ENCODE assay signal across 31 cellular contexts in genomic region chr1:96365076-96365475, GRCh38.
A peak's percentile ranks its signal among the peaks of the same experiment; 100 is the strongest.
DNase-seq lines count a peak whose midpoint lies in the region; ATAC-seq and TF ChIP-seq lines count a peak whose summit lies in the region.
"Had no signal": no experiment of that assay in that cellular context is flagged by ENCODE, and none has a peak within 500 bp of the region (broad histone marks: within the 10 kb centered on the region; RNA-seq: fewer than 3 reads in every experiment).

No MANE protein-coding gene starts in this region.

- TF ChIP-seq CTCF in MCF 10A (IDR thresholded peaks at IDR 0.05; ENCODE audit: unreplicated experiment) (no peak), mammary epithelial cell (conservative IDR thresholded peaks at IDR 0.05 in 1 of 2, IDR thresholded peaks at IDR 0.05 in 1 of 2; ENCODE audit: extremely low read depth in 1 of 2, insufficient read depth in 1 of 2, low read depth in 1 of 2, low read length in 2 of 2) (no peak), choroid plexus epithelial cell (conservative IDR thresholded peaks at IDR 0.05; ENCODE audit: low read depth, low read length) (no peak)

- no peaks in the 10 kb centered on the region for H3K27me3 Mint-ChIP-seq in MCF 10A (ENCODE audit: insufficient read depth, unreplicated experiment)
- H3K27me3 Mint-ChIP-seq: memory B cell had no signal

- H3K36me3 Mint-ChIP-seq in MCF 10A (ENCODE audit: insufficient read depth, unreplicated experiment): no peaks in the 10 kb centered on the region
- H3K36me3 Mint-ChIP-seq: activated CD4-positive, alpha-beta memory T cell treated with anti-CD3 and anti-CD28 coated beads for 36 hours; memory B cell; neural progenitor cell had no signal

- H2AFZ ChIP-seq in mammary epithelial cell (ENCODE audit: low read depth, low read length): no peak overlapping the region
- H2AFZ ChIP-seq: GM23338, neural progenitor cell had no signal

- in situ Hi-C loops in mammary epithelial cell (cut with MboI; ENCODE audit: low sequenced_read_pairs in 2 of 2): loop anchor here in 1 of 2 donors (25.0 kb wide), 1 partner anchor 197 kb away; no protein-coding TSS in a partner anchor
- in situ Hi-C loops in KBM-7 (cut with MboI; ENCODE audit: low pct_unique_long_range_greater_than_20kb, low sequenced_read_pairs): no loop called here

- H3K4me3 ChIP-seq in mammary epithelial cell (replicated peaks in 1 of 3; ENCODE audit: insufficient read depth in 1 of 3, low read depth in 2 of 3, low read length in 3 of 3): no peak overlapping the region
- no peak overlapping the region for H3K4me3 ChIP-seq in choroid plexus epithelial cell (ENCODE audit: low read depth, low read length)
- H3K4me3 ChIP-seq: adrenal gland, GM23338, neural progenitor cell, right atrium auricular region, spleen had no signal

- H3K9ac ChIP-seq in mammary epithelial cell (ENCODE audit: insufficient read depth, low read length): no peak overlapping the region
- H3K9ac ChIP-seq: neural progenitor cell had no signal

- H3K79me2 ChIP-seq in mammary epithelial cell (ENCODE audit: insufficient read depth, low read length): no peaks in the 10 kb centered on the region

- H3K4me3 Mint-ChIP-seq in MCF 10A (ENCODE audit: unreplicated experiment): no peak overlapping the region
- H3K4me3 Mint-ChIP-seq: activated CD4-positive, alpha-beta memory T cell treated with anti-CD3 and anti-CD28 coated beads for 36 hours; GM23338; memory B cell; neural progenitor cell had no signal

- CTCF ChIA-PET in MCF 10A (lab: Yijun Ruan, JAX) (no interaction called here), mammary epithelial cell (lab: Charles Lee; ENCODE audit: low non-redundant PET) (no interaction called here)

- no peak for ATAC-seq in GM21825 (IDR thresholded peaks at IDR 0.05; ENCODE audit: unreplicated experiment)
- no peak for ATAC-seq in GM21619 (IDR thresholded peaks at IDR 0.05; ENCODE audit: unreplicated experiment)
- ATAC-seq: GM23338; Panc1; stimulated activated naive CD8-positive, alpha-beta T cell treated with anti-CD3 and anti-CD28 coated beads, Interleukin-15, Interleukin-2, amounts not matched to agents 100 U/mL and 50 U/mL, for 24 hours had no signal

- H3K4me2 ChIP-seq in mammary epithelial cell (ENCODE audit: insufficient read depth, low read depth, low read length): no peak overlapping the region
- H3K4me2 ChIP-seq: GM23338, neural progenitor cell had no signal

- no peaks in the 10 kb centered on the region for H3K36me3 ChIP-seq in mammary epithelial cell (ENCODE audit: insufficient read depth, low read length)
- H3K36me3 ChIP-seq: adrenal gland, brain microvascular endothelial cell, neural progenitor cell, right atrium auricular region, spleen had no signal

- no peaks in the 10 kb centered on the region for H4K20me1 ChIP-seq in mammary epithelial cell (ENCODE audit: insufficient read depth, low read length)

- BruUV-seq in MCF 10A (replicated peaks; lab: Mats Ljungman, UMichigan) (no TSS peak), mammary epithelial cell (replicated peaks; lab: Mats Ljungman, UMichigan) (no TSS peak)

- WGBS in mammary epithelial cell (ENCODE audit: low coverage, missing lambda C conversion rate): 63% methylated on average over 1 of the region's 1 CpG

- POLR2A ChIA-PET in MCF 10A (lab: Yijun Ruan, JAX): no interaction called here

- intact Hi-C loops in MCF 10A (cut with micrococcal nuclease) (no loop called here), mammary epithelial cell (cut with micrococcal nuclease) (loop anchor here (10.0 kb wide), 2 partner anchors 120 to 360 kb away; partner anchors contain the start of gene PTBP2)

- no peaks in the 10 kb centered on the region for H3K9me3 Mint-ChIP-seq in MCF 10A (ENCODE audit: unreplicated experiment)
- H3K9me3 Mint-ChIP-seq: GM23338 had no signal

- H3K9me3 ChIP-seq in mammary epithelial cell (replicated peaks; ENCODE audit: insufficient read depth, low read length): no peaks in the 10 kb centered on the region
- H3K9me3 ChIP-seq: adrenal gland, right atrium auricular region, spleen had no signal

- H3K27ac ChIP-seq in mammary epithelial cell (ENCODE audit: insufficient read depth, low read depth, low read length): no peak overlapping the region
- H3K27ac ChIP-seq: 22Rv1, brain microvascular endothelial cell, neural progenitor cell, right atrium auricular region, spleen had no signal

- peaks cover 50% of the 10 kb centered on the region for H3K4me1 Mint-ChIP-seq in MCF 10A (ENCODE audit: insufficient read depth, unreplicated experiment)

- H3K4me1 ChIP-seq in mammary epithelial cell (ENCODE audit: insufficient read depth, low read length): peaks cover 38% of the 10 kb centered on the region
- H3K4me1 ChIP-seq: neural progenitor cell, right atrium auricular region, spleen had no signal

- DNase-seq in MCF 10A (ENCODE audit: unreplicated experiment): peak; percentile 64
- no peak for DNase-seq in mammary epithelial cell
- peak; percentile 54 for DNase-seq in choroid plexus epithelial cell (ENCODE audit: low read depth)
- DNase-seq in left kidney (ENCODE audit: low read depth, low spot score): peak; percentile 39
- DNase-seq in NCI-H526 treated with DMSO at 0.1 percent for 48 hours (lab: John Stamatoyannopoulos, UW): no peak
- no peak for DNase-seq in KBM-7
- DNase-seq: activated CD4-positive, alpha-beta memory T cell treated with anti-CD3 and anti-CD28 coated beads for 36 hours; activated CD4-positive, alpha-beta T cell treated with anti-CD3 and anti-CD28 coated beads for 1 hour; activated naive CD4-positive, alpha-beta T cell treated with Interleukin-2 at 50 U/mL for 16 hours; brain microvascular endothelial cell; C1 segment of cervical spinal cord; effector CD8-positive, alpha-beta T cell; GDM1; MM.1S; NCI-H1417 treated with DMSO at 0.1 percent for 48 hours; NCI-H2029 treated with DMSO at 0.1 percent for 48 hours; NCI-H2227 treated with DMSO at 0.1 percent for 48 hours; NCI-H69; SHP77 treated with DMSO at 0.1 percent for 48 hours; spleen; stimulated activated CD4-positive, alpha-beta T cell treated with anti-CD3 and anti-CD28 coated beads, Interleukin-2, amount 100 ng/mL, for 24 hours; stimulated activated naive CD8-positive, alpha-beta T cell treated with anti-CD3 and anti-CD28 coated beads, Interleukin-15, Interleukin-2, amounts not matched to agents 100 U/mL and 50 U/mL, for 24 hours had no signal

- dilution Hi-C loops in mammary epithelial cell (cut with HindIII; ENCODE audit: low sequenced_read_pairs): no loop called here

- H3K27me3 ChIP-seq in mammary epithelial cell (ENCODE audit: insufficient read depth, low read length): no peaks in the 10 kb centered on the region
- H3K27me3 ChIP-seq: adrenal gland, brain microvascular endothelial cell, neural progenitor cell, right atrium auricular region, spleen had no signal

- H3K27ac Mint-ChIP-seq in MCF 10A (ENCODE audit: low read depth, unreplicated experiment): no peak overlapping the region
- H3K27ac Mint-ChIP-seq: activated CD4-positive, alpha-beta memory T cell treated with anti-CD3 and anti-CD28 coated beads for 36 hours; GM23338; memory B cell; neural progenitor cell had no signal

Comparison
In these comparisons a context has a peak if more than half of its experiments do, and no peak if none do; other contexts are left out.
1. DNase-seq: peak in MCF 10A (single experiment), choroid plexus epithelial cell (single experiment) and left kidney (single experiment); none in mammary epithelial cell (single experiment), NCI-H526 treated with DMSO at 0.1 percent for 48 hours (single experiment) and KBM-7 (single experiment).